Comparison of ENCODE assay signal across 8 cellular contexts in genomic region chr1:159854101-159854692, GRCh38. TPM values are rescaled to one million over a fixed set of nuclear protein-coding genes. Genes with fewer than 3 reads are reported as not detected.
DNase-seq lines count a peak whose midpoint lies in the region; ATAC-seq and TF ChIP-seq lines count a peak whose summit lies in the region.

No MANE protein-coding gene starts in this region.

- TF ChIP-seq CTCF in neural progenitor cell (IDR thresholded peaks at IDR 0.05), result no peak

- H3K4me3 ChIP-seq in neural progenitor cell, result peak overlapping the region; percentile 47

- no peak overlapping the region for H2AFZ ChIP-seq in neural progenitor cell (replicated peaks)

- H4K20me1 ChIP-seq in neural progenitor cell (ENCODE audit: low read depth), result no peaks in the 10 kb centered on the region

- H3F3A ChIP-seq in neural progenitor cell (ENCODE audit: low read depth), result no peaks in the 10 kb centered on the region

- H3K27me3 ChIP-seq in neural progenitor cell, result peaks cover 70% of the 10 kb centered on the region

- peaks cover 10% of the 10 kb centered on the region for H3K4me1 ChIP-seq in neural progenitor cell

- intact Hi-C loops in activated CD4-positive, alpha-beta T cell treated with anti-CD3 and anti-CD28 coated beads, Interleukin-2, amount 10 ng/mL, durations not matched to agents 24 days and 14 days (cut with micrococcal nuclease), result loop anchor here (5.0 kb wide), 1 partner anchor 38 kb away; no protein-coding TSS in a partner anchor

- peak; percentile 60 for DNase-seq in activated CD4-positive, alpha-beta T cell treated with anti-CD3 and anti-CD28 coated beads, Interleukin-2, amount 10 ng/mL, durations not matched to agents 24 days and 14 days
- DNase-seq in activated CD4-positive, alpha-beta T cell treated with anti-CD3 and anti-CD28 coated beads, Interleukin-2, amount 50 U/mL, for 1 hour, result no peak
- peak; percentile 67 for DNase-seq in NCI-H2196 treated with DMSO at 0.1 percent for 48 hours (lab: John Stamatoyannopoulos, UW; ENCODE audit: unreplicated experiment)
- peak; percentile 16 for DNase-seq in activated naive CD8-positive, alpha-beta T cell treated with anti-CD3 and anti-CD28 coated beads for 36 hours
- peak; percentile 77 for DNase-seq in glomerular visceral epithelial cell (ENCODE audit: extremely low spot score)
- DNase-seq in neural progenitor cell (ENCODE audit: low spot score), result peak; percentile 73
- DNase-seq in HPDE6-E6E7 (ENCODE audit: extremely low spot score), result no peak

- H3K9me3 ChIP-seq in neural progenitor cell (ENCODE audit: low read depth), result no peaks in the 10 kb centered on the region

- H3K4me2 ChIP-seq in neural progenitor cell, result peak overlapping the region; percentile 87

- H3K4me3 Mint-ChIP-seq in activated CD4-positive, alpha-beta T cell treated with anti-CD3 and anti-CD28 coated beads, Interleukin-2, amount 10 ng/mL, durations not matched to agents 24 days and 14 days, result peak overlapping the region; percentile 84
- peak overlapping the region; percentile 81 for H3K4me3 Mint-ChIP-seq in activated naive CD8-positive, alpha-beta T cell treated with anti-CD3 and anti-CD28 coated beads for 36 hours
- H3K4me3 Mint-ChIP-seq in neural progenitor cell, result peak overlapping the region; percentile 87

- H3K36me3 ChIP-seq in neural progenitor cell, result no peaks in the 10 kb centered on the region

- H3K79me2 ChIP-seq in neural progenitor cell (ENCODE audit: low read depth), result no peaks in the 10 kb centered on the region

- H3K4me1 Mint-ChIP-seq in activated CD4-positive, alpha-beta T cell treated with anti-CD3 and anti-CD28 coated beads, Interleukin-2, amount 10 ng/mL, durations not matched to agents 24 days and 14 days, result peaks cover 14% of the 10 kb centered on the region
- peaks cover 27% of the 10 kb centered on the region for H3K4me1 Mint-ChIP-seq in activated naive CD8-positive, alpha-beta T cell treated with anti-CD3 and anti-CD28 coated beads for 36 hours
- peaks cover 13% of the 10 kb centered on the region for H3K4me1 Mint-ChIP-seq in neural progenitor cell

- H3K27ac ChIP-seq in neural progenitor cell, result no peak overlapping the region

- H3K36me3 Mint-ChIP-seq in activated CD4-positive, alpha-beta T cell treated with anti-CD3 and anti-CD28 coated beads, Interleukin-2, amount 10 ng/mL, durations not matched to agents 24 days and 14 days (ENCODE audit: low read depth), result no peaks in the 10 kb centered on the region
- H3K36me3 Mint-ChIP-seq in activated naive CD8-positive, alpha-beta T cell treated with anti-CD3 and anti-CD28 coated beads for 36 hours, result no peaks in the 10 kb centered on the region
- no peaks in the 10 kb centered on the region for H3K36me3 Mint-ChIP-seq in neural progenitor cell

- peaks cover 36% of the 10 kb centered on the region for H3K27me3 Mint-ChIP-seq in activated CD4-positive, alpha-beta T cell treated with anti-CD3 and anti-CD28 coated beads, Interleukin-2, amount 10 ng/mL, durations not matched to agents 24 days and 14 days
- H3K27me3 Mint-ChIP-seq in activated naive CD8-positive, alpha-beta T cell treated with anti-CD3 and anti-CD28 coated beads for 36 hours, result no peaks in the 10 kb centered on the region
- peaks cover 34% of the 10 kb centered on the region for H3K27me3 Mint-ChIP-seq in neural progenitor cell (ENCODE audit: insufficient read depth, low read depth)

- H3K9me3 Mint-ChIP-seq in activated CD4-positive, alpha-beta T cell treated with anti-CD3 and anti-CD28 coated beads, Interleukin-2, amount 10 ng/mL, durations not matched to agents 24 days and 14 days, result no peaks in the 10 kb centered on the region
- H3K9me3 Mint-ChIP-seq in activated naive CD8-positive, alpha-beta T cell treated with anti-CD3 and anti-CD28 coated beads for 36 hours, result no peaks in the 10 kb centered on the region
- H3K9me3 Mint-ChIP-seq in neural progenitor cell, result peaks cover 3% of the 10 kb centered on the region

- no peak for ATAC-seq in HG03354 (IDR thresholded peaks at IDR 0.05; ENCODE audit: poor library complexity, severe bottlenecking, unreplicated experiment)

- peak overlapping the region; percentile 23 for H3K27ac Mint-ChIP-seq in activated CD4-positive, alpha-beta T cell treated with anti-CD3 and anti-CD28 coated beads, Interleukin-2, amount 10 ng/mL, durations not matched to agents 24 days and 14 days
- no peak overlapping the region for H3K27ac Mint-ChIP-seq in activated naive CD8-positive, alpha-beta T cell treated with anti-CD3 and anti-CD28 coated beads for 36 hours
- H3K27ac Mint-ChIP-seq in neural progenitor cell, result no peak overlapping the region

- no peak overlapping the region for H3K9ac ChIP-seq in neural progenitor cell

RNA-seq across cellular contexts. Expression of gene VSIG8, which starts 8.3 kb away (rescaled TPM):
- total RNA-seq in activated CD4-positive, alpha-beta T cell treated with anti-CD3 and anti-CD28 coated beads, Interleukin-2, amount 10 ng/mL, durations not matched to agents 24 days and 14 days, result not detected in 2 replicates
- total RNA-seq in activated naive CD8-positive, alpha-beta T cell treated with anti-CD3 and anti-CD28 coated beads for 36 hours, result not detected
- not detected in 2 replicates for total RNA-seq in neural progenitor cell (ENCODE audit: low replicate concordance)

RNA-seq across cellular contexts. Expression of gene SLAMF8, which starts 27.5 kb away (rescaled TPM):
- 1.1 and 1.2 TPM in 2 replicates for total RNA-seq in activated CD4-positive, alpha-beta T cell treated with anti-CD3 and anti-CD28 coated beads, Interleukin-2, amount 10 ng/mL, durations not matched to agents 24 days and 14 days
- total RNA-seq in activated naive CD8-positive, alpha-beta T cell treated with anti-CD3 and anti-CD28 coated beads for 36 hours, result 1 to 10 TPM; 1.3 to 2.1 TPM
- not detected in 2 replicates for total RNA-seq in neural progenitor cell (ENCODE audit: low replicate concordance)

RNA-seq across cellular contexts. Expression of gene CFAP45, which starts 45.8 kb away (rescaled TPM):
- 1.5 TPM in 2 replicates for total RNA-seq in activated CD4-positive, alpha-beta T cell treated with anti-CD3 and anti-CD28 coated beads, Interleukin-2, amount 10 ng/mL, durations not matched to agents 24 days and 14 days
- under 1 TPM; 0.78 to 0.80 TPM for total RNA-seq in activated naive CD8-positive, alpha-beta T cell treated with anti-CD3 and anti-CD28 coated beads for 36 hours
- not detected in 2 replicates for total RNA-seq in neural progenitor cell (ENCODE audit: low replicate concordance)

RNA-seq across cellular contexts. Expression of gene FCRL6, which starts 52.0 kb away (rescaled TPM):
- not detected in 2 replicates for total RNA-seq in activated CD4-positive, alpha-beta T cell treated with anti-CD3 and anti-CD28 coated beads, Interleukin-2, amount 10 ng/mL, durations not matched to agents 24 days and 14 days
- total RNA-seq in activated naive CD8-positive, alpha-beta T cell treated with anti-CD3 and anti-CD28 coated beads for 36 hours, result not detected
- total RNA-seq in neural progenitor cell (ENCODE audit: low replicate concordance), result not detected in 2 replicates

Comparison
In these comparisons a context has a peak if more than half of its experiments do, and no peak if none do; other contexts are left out.
1. DNase-seq: peak in activated CD4-positive, alpha-beta T cell treated with anti-CD3 and anti-CD28 coated beads, Interleukin-2, amount 10 ng/mL, durations not matched to agents 24 days and 14 days (single experiment), NCI-H2196 treated with DMSO at 0.1 percent for 48 hours (single experiment), activated naive CD8-positive, alpha-beta T cell treated with anti-CD3 and anti-CD28 coated beads for 36 hours (single experiment), glomerular visceral epithelial cell (single experiment) and neural progenitor cell (single experiment); none in activated CD4-positive, alpha-beta T cell treated with anti-CD3 and anti-CD28 coated beads, Interleukin-2, amount 50 U/mL, for 1 hour (single experiment) and HPDE6-E6E7 (single experiment).
2. Peak in every context shown above with its lines, with median percentiles within 50 percentile points of each other: H3K4me3 Mint-ChIP-seq.